ENCODE assay signal across 8 cellular contexts in the genomic region with DNA sequence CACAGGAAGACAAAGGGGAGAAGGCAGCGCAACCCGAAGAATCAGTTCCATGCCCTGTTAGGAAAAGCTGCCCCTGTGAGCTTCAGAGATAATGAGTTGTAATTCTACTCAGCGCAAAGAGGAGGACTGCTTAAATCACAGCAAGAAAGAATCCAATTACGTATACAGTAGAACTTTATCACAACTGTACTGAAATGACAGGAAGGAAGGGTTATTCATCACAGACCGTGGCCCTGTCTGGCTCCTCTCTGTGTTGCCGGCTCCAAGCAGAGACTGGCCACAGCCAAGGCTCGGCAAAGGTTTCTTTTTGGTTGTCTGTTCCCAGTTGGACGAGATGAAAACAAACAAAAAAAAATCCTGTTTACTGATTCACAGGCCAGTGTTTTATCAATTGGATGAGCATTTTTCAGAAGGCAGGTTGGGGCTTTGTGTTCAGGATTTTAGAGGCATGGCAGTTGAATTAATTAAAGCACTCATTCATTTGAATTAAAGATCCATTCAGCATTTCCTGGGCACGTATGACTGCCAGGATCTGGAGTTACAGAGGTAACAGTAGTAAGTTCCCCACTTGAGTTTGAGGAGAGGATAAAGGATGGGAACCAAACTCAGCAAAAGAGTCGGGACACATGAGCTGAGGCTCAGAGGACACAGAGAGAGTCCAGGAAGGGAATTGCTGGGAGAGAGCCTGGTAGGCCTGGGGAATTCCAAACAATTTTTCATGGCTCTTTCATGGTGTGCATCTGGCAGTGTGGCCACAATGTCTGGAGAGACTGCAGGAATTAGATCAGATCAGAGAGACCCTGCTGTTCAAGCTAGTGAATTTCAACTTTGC.
DNase-seq lines count a peak whose midpoint lies in the region; ATAC-seq and TF ChIP-seq lines count a peak whose summit lies in the region.
"Had no signal": no experiment of that assay in that cellular context is flagged by ENCODE, and none has a peak within 500 bp of the region (broad histone marks: within the 10 kb centered on the region; RNA-seq: fewer than 3 reads in every experiment).

No MANE protein-coding gene starts in this region.

- H3K36me3 ChIP-seq in brain microvascular endothelial cell (replicated peaks) = no peaks in the 10 kb centered on the region

- peaks cover 15% of the 10 kb centered on the region for H3K4me1 Mint-ChIP-seq in activated CD4-positive, alpha-beta memory T cell treated with anti-CD3 and anti-CD28 coated beads, Interleukin-2, amount 10 ng/mL, durations not matched to agents 7 days and 5 days

- H3K27ac ChIP-seq in brain microvascular endothelial cell = peak overlapping the region; percentile 67
- H3K27ac ChIP-seq in substantia nigra (ENCODE audit: low read depth, low read length, poor library complexity, severe bottlenecking) = peak overlapping the region; percentile 67

- H3K9me3 Mint-ChIP-seq in activated CD4-positive, alpha-beta memory T cell treated with anti-CD3 and anti-CD28 coated beads, Interleukin-2, amount 10 ng/mL, durations not matched to agents 7 days and 5 days = no peaks in the 10 kb centered on the region

- no peaks in the 10 kb centered on the region for H3K27me3 ChIP-seq in brain microvascular endothelial cell (replicated peaks)

- POLR2A ChIA-PET in activated CD4-positive, alpha-beta memory T cell treated with anti-CD3 and anti-CD28 coated beads, Interleukin-2, amount 10 ng/mL, durations not matched to agents 7 days and 5 days (lab: Charles Lee) = no interaction called here

- no peak for ATAC-seq in HG02571 (IDR thresholded peaks at IDR 0.05; ENCODE audit: unreplicated experiment)

- no peak overlapping the region for H3K27ac Mint-ChIP-seq in activated CD4-positive, alpha-beta memory T cell treated with anti-CD3 and anti-CD28 coated beads, Interleukin-2, amount 10 ng/mL, durations not matched to agents 7 days and 5 days

- TF ChIP-seq CTCF in brain microvascular endothelial cell (IDR thresholded peaks at IDR 0.05; ENCODE audit: low read depth, low read length, missing control alignments) = no peak

- H3K36me3 Mint-ChIP-seq in activated CD4-positive, alpha-beta memory T cell treated with anti-CD3 and anti-CD28 coated beads, Interleukin-2, amount 10 ng/mL, durations not matched to agents 7 days and 5 days (ENCODE audit: low read depth) = peaks cover 2% of the 10 kb centered on the region

- no peak overlapping the region for H3K4me3 ChIP-seq in brain microvascular endothelial cell (ENCODE audit: low read depth, low read length)

- CTCF ChIA-PET in activated CD4-positive, alpha-beta memory T cell treated with anti-CD3 and anti-CD28 coated beads, Interleukin-2, amount 10 ng/mL, durations not matched to agents 7 days and 5 days (lab: Charles Lee) = no interaction called here

- in situ Hi-C loops in brain microvascular endothelial cell (cut with HindIII; ENCODE audit: low pct_ligation_motif_present, low sequenced_read_pairs) (no loop called here), KBM-7 (cut with MboI; ENCODE audit: low pct_unique_long_range_greater_than_20kb, low sequenced_read_pairs) (no loop called here)

- no peak overlapping the region for H3K4me3 Mint-ChIP-seq in activated CD4-positive, alpha-beta memory T cell treated with anti-CD3 and anti-CD28 coated beads, Interleukin-2, amount 10 ng/mL, durations not matched to agents 7 days and 5 days

- DNase-seq in M059J (ENCODE audit: low read depth) = peak; percentile 55
- DNase-seq in brain microvascular endothelial cell = peak; percentile 71
- peak; percentile 79 for DNase-seq in left kidney (ENCODE audit: low read depth, low spot score)
- DNase-seq in substantia nigra (lab: John Stamatoyannopoulos, UW) = peak in 15 of 49 donors; percentile 8 to 43 (median 30)
- no peak for DNase-seq in activated CD4-positive, alpha-beta memory T cell treated with anti-CD3 and anti-CD28 coated beads, Interleukin-2, amount 10 ng/mL, durations not matched to agents 7 days and 5 days
- DNase-seq in KBM-7 = no peak
- DNase-seq: NCI-H2227 treated with DMSO at 0.1 percent for 48 hours had no signal

- H3K27me3 Mint-ChIP-seq in activated CD4-positive, alpha-beta memory T cell treated with anti-CD3 and anti-CD28 coated beads, Interleukin-2, amount 10 ng/mL, durations not matched to agents 7 days and 5 days = no peaks in the 10 kb centered on the region

Comparison
In these comparisons a context has a peak if more than half of its experiments do, and no peak if none do; other contexts are left out.
1. DNase-seq: peak in M059J (single experiment), brain microvascular endothelial cell (single experiment) and left kidney (single experiment); none in activated CD4-positive, alpha-beta memory T cell treated with anti-CD3 and anti-CD28 coated beads, Interleukin-2, amount 10 ng/mL, durations not matched to agents 7 days and 5 days (single experiment) and KBM-7 (single experiment).